In genomic region chr2:20578895-20579825, GRCh38 we compare ENCODE assay signal across 8 cellular contexts.
DNase-seq lines count a peak whose midpoint lies in the region; ATAC-seq and TF ChIP-seq lines count a peak whose summit lies in the region.

No MANE protein-coding gene starts in this region.

- no peak for TF ChIP-seq CTCF in astrocyte of the cerebellum (IDR thresholded peaks at IDR 0.05; ENCODE audit: low read depth, low read length, missing control alignments)

- H3K4me3 ChIP-seq in astrocyte of the cerebellum (ENCODE audit: low read depth, low read length) (no peak overlapping the region), skeletal muscle satellite cell (ENCODE audit: low read length) (no peak overlapping the region)
- H3K4me3 ChIP-seq in effector memory CD4-positive, alpha-beta T cell (ENCODE audit: insufficient read depth, low read depth, low read length, poor library complexity, severe bottlenecking), result no peak overlapping the region

- in situ Hi-C loops in astrocyte of the cerebellum (cut with HindIII; ENCODE audit: low sequenced_read_pairs), result no loop called here

- no peaks in the 10 kb centered on the region for H3K27me3 ChIP-seq in skeletal muscle satellite cell (ENCODE audit: control insufficient read depth, insufficient read depth, low read length)
- H3K27me3 ChIP-seq in effector memory CD4-positive, alpha-beta T cell (replicated peaks; ENCODE audit: control insufficient read depth, insufficient read depth, low read length, poor library complexity, severe bottlenecking), result no peaks in the 10 kb centered on the region

- H3K9me3 ChIP-seq in skeletal muscle satellite cell (replicated peaks; ENCODE audit: low read length), result no peaks in the 10 kb centered on the region
- no peaks in the 10 kb centered on the region for H3K9me3 ChIP-seq in effector memory CD4-positive, alpha-beta T cell (ENCODE audit: control insufficient read depth, low read length)

- H3K9ac ChIP-seq in skeletal muscle satellite cell (ENCODE audit: low read depth, low read length), result peak overlapping the region; percentile 54

- no peak overlapping the region for H3K27ac ChIP-seq in effector memory CD4-positive, alpha-beta T cell (ENCODE audit: insufficient read depth, low read length, poor library complexity, severe bottlenecking)

- DNase-seq in Daoy (ENCODE audit: low read depth) (peak; percentile 99), HT1080 (ENCODE audit: low read depth) (peak; percentile 98), astrocyte of the cerebellum (ENCODE audit: low read depth) (peak; percentile 97), hippocampal formation (lab: John Stamatoyannopoulos, UW) (peak; percentile 61 to 73), KG1 (lab: John Stamatoyannopoulos, UW) (no peak)
- DNase-seq in effector memory CD4-positive, alpha-beta T cell, result no peak

- H3K36me3 ChIP-seq in skeletal muscle satellite cell (ENCODE audit: insufficient read depth, low read length), result no peaks in the 10 kb centered on the region
- H3K36me3 ChIP-seq in effector memory CD4-positive, alpha-beta T cell (ENCODE audit: control insufficient read depth, insufficient read depth, low read length), result no peaks in the 10 kb centered on the region

- H3K4me2 ChIP-seq in skeletal muscle satellite cell (ENCODE audit: low read length), result peak overlapping the region; percentile 33

- peaks cover 40% of the 10 kb centered on the region for H3K4me1 ChIP-seq in skeletal muscle satellite cell (ENCODE audit: control insufficient read depth, insufficient read depth, low read length)
- H3K4me1 ChIP-seq in effector memory CD4-positive, alpha-beta T cell (ENCODE audit: control insufficient read depth, insufficient read depth, low read length, poor library complexity, severe bottlenecking), result peaks cover 12% of the 10 kb centered on the region

- peak; percentile 75 for ATAC-seq in GM21576 (IDR thresholded peaks at IDR 0.05; ENCODE audit: unreplicated experiment)

Comparison
In these comparisons a context has a peak if more than half of its experiments do, and no peak if none do; other contexts are left out.
1. DNase-seq: peak in Daoy (single experiment), HT1080 (single experiment), astrocyte of the cerebellum (single experiment) and hippocampal formation (2 of 2); none in effector memory CD4-positive, alpha-beta T cell (0 of 3) and KG1 (single experiment).